In the genomic region with DNA sequence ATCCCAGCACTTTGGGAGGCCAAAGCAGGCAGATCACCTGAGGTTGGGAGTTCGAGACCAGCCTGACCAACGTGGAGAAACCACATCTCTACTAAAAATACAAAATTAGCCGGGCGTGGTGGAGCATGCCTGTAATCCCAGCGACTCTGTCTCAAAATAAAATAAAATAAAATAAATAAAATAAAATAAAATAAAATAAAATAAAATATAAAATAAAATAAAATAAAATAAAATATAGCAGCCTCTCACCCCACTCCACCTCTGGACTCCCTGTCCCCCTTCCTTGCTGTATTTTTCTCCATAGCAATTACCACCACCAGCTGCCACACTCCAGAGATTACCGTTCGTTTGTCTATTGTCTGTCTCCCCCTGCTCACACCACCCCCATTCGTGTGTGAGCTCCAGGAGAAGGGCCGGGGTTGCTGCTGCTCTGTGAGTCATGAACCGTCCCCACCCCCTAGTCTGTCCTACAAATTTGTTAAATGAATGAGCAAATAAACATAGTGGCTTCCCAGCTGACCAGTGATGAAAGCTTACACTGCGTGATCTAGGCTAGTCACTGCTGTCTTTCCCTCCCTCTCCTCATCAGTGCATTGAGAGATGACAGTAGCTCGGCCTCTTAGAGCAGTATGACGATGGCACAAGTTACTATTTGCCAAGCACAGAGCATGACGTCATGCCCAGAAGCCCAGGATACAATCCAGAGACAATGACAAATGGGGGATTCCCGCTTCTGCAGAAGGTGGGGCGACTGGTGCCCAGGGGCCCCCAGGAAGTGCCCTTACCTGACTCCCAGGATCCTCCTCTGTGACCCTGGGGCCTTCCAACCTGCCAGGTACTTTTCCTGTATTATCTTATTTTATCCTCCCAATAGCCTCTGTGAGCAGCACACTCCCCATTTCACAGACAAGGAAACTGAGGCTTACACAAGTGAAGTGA, we compare ENCODE assay signal across 1 cellular context.
A peak's percentile ranks its signal among the peaks of the same experiment; 100 is the strongest.
TF ChIP-seq lines count a peak whose summit lies in the region.

No MANE protein-coding gene starts in this region.

TF ChIP-seq in K562, 482 proteins besides CTCF, POLR2A, EP300 and RAD21 (continued from another document and continues in another):
- TF ChIP-seq ZNF280B (CRISPR knock-in tag; IDR thresholded peaks at IDR 0.05) (no peak), RAD51 (IDR thresholded peaks at IDR 0.05; ENCODE audit: borderline replicate concordance, low read depth) (peak; percentile 32; the same call in 1 of the 2 replicates), SMC3 (conservative IDR thresholded peaks at IDR 0.05; ENCODE audit: insufficient read depth, low read depth, low read length) (no peak), TBL1XR1 (IDR thresholded peaks at IDR 0.05; ENCODE audit: low read length in 2 of 2) (0 out of 4 replicates have a peak, but pooled peaks of 1 of the 2 experiments have one; percentile 17), ZBTB7A (IDR thresholded peaks at IDR 0.05; ENCODE audit: borderline replicate concordance, control insufficient read depth, low read depth, low read length) (peak; percentile 60; the same call in 1 of the 2 replicates), ZNF212 (CRISPR knock-in tag; IDR thresholded peaks at IDR 0.05) (no peak), SMAD4 (CRISPR knock-in tag; conservative IDR thresholded peaks at IDR 0.05) (peak; percentile 59; the same call in 1 of the 2 replicates), NCOA4 (IDR thresholded peaks at IDR 0.05; ENCODE audit: partially characterized antibody) (no peak), MED1 (CRISPR knock-in tag; IDR thresholded peaks at IDR 0.05; ENCODE audit: borderline replicate concordance) (no peak), NEUROD1 (IDR thresholded peaks at IDR 0.05; ENCODE audit: borderline replicate concordance, low read depth, low read length, partially characterized antibody) (peak; percentile 58), ZNF436 (CRISPR knock-in tag; IDR thresholded peaks at IDR 0.05) (no peak), VEZF1 (CRISPR knock-in tag; IDR thresholded peaks at IDR 0.05) (0 out of 2 replicates have a peak, but pooled peaks have one; percentile 42), POU5F1 (IDR thresholded peaks at IDR 0.05; ENCODE audit: borderline replicate concordance, low read depth, low read length, partially characterized antibody) (no peak), JUND (IDR thresholded peaks at IDR 0.05; ENCODE audit: borderline replicate concordance, low read depth, low read length) (peak; percentile 90), JUND (tag; IDR thresholded peaks at IDR 0.05; ENCODE audit: borderline replicate concordance, low read depth, low read length) (peak; percentile 86), MAZ (CRISPR knock-in tag; conservative IDR thresholded peaks at IDR 0.05 in 1 of 2, IDR thresholded peaks at IDR 0.05 in 1 of 2) (0 out of 4 replicates have a peak, but pooled peaks of 1 of the 2 experiments have one; percentile 18), ZNF431 (CRISPR knock-in tag; IDR thresholded peaks at IDR 0.05) (no peak), ZNF316 (IDR thresholded peaks at IDR 0.05) (peak; percentile 14; the same call in 1 of the 2 replicates), BRD9 (IDR thresholded peaks at IDR 0.05; ENCODE audit: low read depth, partially characterized antibody) (peak; percentile 44), ZNF318 (IDR thresholded peaks at IDR 0.05; ENCODE audit: borderline replicate concordance in 1 of 2, low read depth in 1 of 2) (peak in 1 of 2 experiments; percentile 97; a peak in 2 of 4 replicates), U2AF2 (optimal IDR thresholded peaks at IDR 0.05; ENCODE audit: low read depth, low read length) (no peak), ZFX (CRISPR knock-in tag; IDR thresholded peaks at IDR 0.05) (no peak), LEF1 (IDR thresholded peaks at IDR 0.05) (peak; percentile 85), AFF1 (IDR thresholded peaks at IDR 0.05; ENCODE audit: low read depth in 1 of 2, partially characterized antibody in 2 of 2) (peak in 1 of 2 experiments; percentile 53), CCAR2 (IDR thresholded peaks at IDR 0.05; ENCODE audit: low read depth, low read length) (no peak), MTA3 (IDR thresholded peaks at IDR 0.05; ENCODE audit: borderline replicate concordance) (peak; percentile 97), NRF1 (conservative IDR thresholded peaks at IDR 0.05 in 1 of 2, IDR thresholded peaks at IDR 0.05 in 1 of 2) (peak; percentile 22 to 35; a peak in 2 of 4 replicates)
- TF ChIP-seq, protein P1, sequence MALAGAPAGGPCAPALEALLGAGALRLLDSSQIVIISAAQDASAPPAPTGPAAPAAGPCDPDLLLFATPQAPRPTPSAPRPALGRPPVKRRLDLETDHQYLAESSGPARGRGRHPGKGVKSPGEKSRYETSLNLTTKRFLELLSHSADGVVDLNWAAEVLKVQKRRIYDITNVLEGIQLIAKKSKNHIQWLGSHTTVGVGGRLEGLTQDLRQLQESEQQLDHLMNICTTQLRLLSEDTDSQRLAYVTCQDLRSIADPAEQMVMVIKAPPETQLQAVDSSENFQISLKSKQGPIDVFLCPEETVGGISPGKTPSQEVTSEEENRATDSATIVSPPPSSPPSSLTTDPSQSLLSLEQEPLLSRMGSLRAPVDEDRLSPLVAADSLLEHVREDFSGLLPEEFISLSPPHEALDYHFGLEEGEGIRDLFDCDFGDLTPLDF (CRISPR knock-in tag; IDR thresholded peaks at IDR 0.05), result no peak
- TF ChIP-seq, protein P2, sequence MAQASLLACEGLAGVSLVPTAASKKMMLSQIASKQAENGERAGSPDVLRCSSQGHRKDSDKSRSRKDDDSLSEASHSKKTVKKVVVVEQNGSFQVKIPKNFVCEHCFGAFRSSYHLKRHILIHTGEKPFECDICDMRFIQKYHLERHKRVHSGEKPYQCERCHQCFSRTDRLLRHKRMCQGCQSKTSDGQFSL (CRISPR knock-in tag; IDR thresholded peaks at IDR 0.05), result no peak
- TF ChIP-seq, protein P2 (tag; IDR thresholded peaks at IDR 0.05), result no peak
